In the genomic region with DNA sequence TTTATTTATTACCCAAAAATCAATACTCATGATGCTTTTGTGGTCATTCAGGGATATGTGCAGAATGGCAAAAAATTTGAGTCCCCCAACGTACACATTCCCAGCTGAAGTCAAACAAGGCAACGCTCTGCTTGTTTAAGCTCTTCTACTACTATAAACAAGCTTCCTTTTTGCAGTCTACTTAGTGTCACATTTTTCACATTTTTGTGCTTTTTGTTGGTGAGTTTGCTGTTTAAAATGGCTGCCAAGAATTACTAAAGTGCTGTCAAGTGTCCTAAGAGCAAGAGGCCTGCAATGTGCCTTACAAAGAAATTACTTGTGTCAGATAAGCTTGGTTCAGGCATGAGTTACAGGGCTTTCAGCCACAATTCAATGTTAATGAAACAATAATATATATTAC, we compare ENCODE assay signal across 24 cellular contexts. TPM values are rescaled to one million over a fixed set of nuclear protein-coding genes. Genes with fewer than 3 reads are reported as not detected.
DNase-seq lines count a peak whose midpoint lies in the region; ATAC-seq and TF ChIP-seq lines count a peak whose summit lies in the region.
"Had no signal": no experiment of that assay in that cellular context is flagged by ENCODE, and none has a peak within 500 bp of the region (broad histone marks: within the 10 kb centered on the region; RNA-seq: fewer than 3 reads in every experiment).

No MANE protein-coding gene starts in this region.

- no peak for ATAC-seq in GM19397 (IDR thresholded peaks at IDR 0.05; ENCODE audit: unreplicated experiment)
- ATAC-seq: activated CD8-positive, alpha-beta T cell treated with anti-CD3 and anti-CD28 coated beads, Interleukin-2, amount 10 ng/mL, durations not matched to agents 7 days and 5 days had no signal

- H3K27me3 Mint-ChIP-seq in progenitor cell of endocrine pancreas (peaks cover 12% of the 10 kb centered on the region), chondrocyte (ENCODE audit: low read depth) (peaks cover 17% of the 10 kb centered on the region)

- peaks cover 6% of the 10 kb centered on the region for H3K4me1 Mint-ChIP-seq in progenitor cell of endocrine pancreas (ENCODE audit: low read depth)
- peaks cover 5% of the 10 kb centered on the region for H3K4me1 Mint-ChIP-seq in chondrocyte (ENCODE audit: low read depth)
- H3K4me1 Mint-ChIP-seq: central memory CD8-positive, alpha-beta T cell had no signal

- H3K36me3 Mint-ChIP-seq in progenitor cell of endocrine pancreas (ENCODE audit: insufficient read depth), result no peaks in the 10 kb centered on the region
- no peaks in the 10 kb centered on the region for H3K36me3 Mint-ChIP-seq in chondrocyte (ENCODE audit: low read depth)

- H3K36me3 ChIP-seq in WERI-Rb-1, result no peaks in the 10 kb centered on the region
- H3K36me3 ChIP-seq: uterus had no signal

- H3K9me3 ChIP-seq in WERI-Rb-1 (ENCODE audit: severe bottlenecking), result no peaks in the 10 kb centered on the region
- H3K9me3 ChIP-seq: uterus had no signal

- DNase-seq in EL, result peak; percentile 8
- DNase-seq in amniotic epithelial cell (ENCODE audit: low read depth), result peak; percentile 4
- DNase-seq in left kidney (ENCODE audit: low read depth, low spot score), result peak; percentile 15
- no peak for DNase-seq in progenitor cell of endocrine pancreas (ENCODE audit: low spot score, unreplicated experiment)
- DNase-seq in WERI-Rb-1, result no peak
- no peak for DNase-seq in NCI-H526 (lab: John Stamatoyannopoulos, UW)
- no peak for DNase-seq in chondrocyte (ENCODE audit: low spot score)
- DNase-seq: ACHN; activated CD8-positive, alpha-beta T cell treated with anti-CD3 and anti-CD28 coated beads, Interleukin-2, amount 10 ng/mL, durations not matched to agents 7 days and 5 days; activated naive CD4-positive, alpha-beta T cell treated with Interleukin-2 at 50 U/mL for 16 hours; activated T-cell treated with anti-CD3 and anti-CD28 coated beads, Interleukin-2, amount 50 U/mL, for 1 hour; anterior cingulate cortex; CD4-positive, alpha-beta T cell; DMS153; NCI-H1105 treated with DMSO at 0.1 percent for 48 hours; NCI-H524; nucleus accumbens; stimulated activated CD4-positive, alpha-beta T cell treated with anti-CD3 and anti-CD28 coated beads, Interleukin-12 subunit alpha, Interleukin-12 subunit beta, amount 100 ng/mL, for 4 hours; T1000; uterus had no signal

- TF ChIP-seq CTCF in progenitor cell of endocrine pancreas (IDR thresholded peaks at IDR 0.05; ENCODE audit: unreplicated experiment) (no peak), WERI-Rb-1 (IDR thresholded peaks at IDR 0.05; ENCODE audit: low read depth, low read length) (no peak), chondrocyte (IDR thresholded peaks at IDR 0.05) (no peak)

- H3K4me3 Mint-ChIP-seq in progenitor cell of endocrine pancreas (ENCODE audit: low read depth) (no peak overlapping the region), chondrocyte (ENCODE audit: unreplicated experiment) (no peak overlapping the region)
- H3K4me3 Mint-ChIP-seq: activated CD8-positive, alpha-beta T cell treated with anti-CD3 and anti-CD28 coated beads, Interleukin-2, amount 10 ng/mL, durations not matched to agents 7 days and 5 days; CD4-positive, alpha-beta T cell; central memory CD8-positive, alpha-beta T cell had no signal

- H3K27ac Mint-ChIP-seq in progenitor cell of endocrine pancreas (peak overlapping the region; percentile 78), chondrocyte (ENCODE audit: unreplicated experiment) (no peak overlapping the region)
- H3K27ac Mint-ChIP-seq: activated CD8-positive, alpha-beta T cell treated with anti-CD3 and anti-CD28 coated beads, Interleukin-2, amount 10 ng/mL, durations not matched to agents 7 days and 5 days; CD4-positive, alpha-beta T cell had no signal

- no peaks in the 10 kb centered on the region for H3K27me3 ChIP-seq in WERI-Rb-1 (ENCODE audit: insufficient read depth, low read depth, severe bottlenecking)
- H3K27me3 ChIP-seq: uterus had no signal

- no peak overlapping the region for H3K4me3 ChIP-seq in WERI-Rb-1 (ENCODE audit: low read depth, low read length)
- H3K4me3 ChIP-seq: uterus had no signal

- H3K27ac ChIP-seq in WERI-Rb-1, result no peak overlapping the region
- H3K27ac ChIP-seq: epithelial cell of prostate, uterus had no signal

- peaks cover 8% of the 10 kb centered on the region for H3K9me3 Mint-ChIP-seq in progenitor cell of endocrine pancreas (ENCODE audit: low read depth)
- H3K9me3 Mint-ChIP-seq in chondrocyte (ENCODE audit: low read depth), result peaks cover 10% of the 10 kb centered on the region
- H3K9me3 Mint-ChIP-seq: CD4-positive, alpha-beta T cell; central memory CD8-positive, alpha-beta T cell had no signal

RNA-seq across cellular contexts. Expression of gene WFDC8, which starts 2.1 kb away (rescaled TPM):
- not detected in 2 replicates for total RNA-seq in progenitor cell of endocrine pancreas
- not detected in 3 replicates for total RNA-seq in chondrocyte
- total RNA-seq: activated CD8-positive, alpha-beta T cell treated with anti-CD3 and anti-CD28 coated beads, Interleukin-2, amount 10 ng/mL, durations not matched to agents 7 days and 5 days; CD4-positive, alpha-beta T cell; subcutaneous adipose tissue; uterus had no signal

RNA-seq across cellular contexts. Expression of gene EPPIN, which starts 29.8 kb away (rescaled TPM):
- total RNA-seq in progenitor cell of endocrine pancreas, result not detected in 2 replicates
- total RNA-seq in chondrocyte, result not detected in 3 replicates
- total RNA-seq: activated CD8-positive, alpha-beta T cell treated with anti-CD3 and anti-CD28 coated beads, Interleukin-2, amount 10 ng/mL, durations not matched to agents 7 days and 5 days; CD4-positive, alpha-beta T cell; subcutaneous adipose tissue had no signal

RNA-seq across cellular contexts. Expression of gene WFDC6, which starts 37.7 kb away (rescaled TPM):
- total RNA-seq in progenitor cell of endocrine pancreas (not detected in 2 replicates), chondrocyte (not detected in 3 replicates)
- total RNA-seq: activated CD8-positive, alpha-beta T cell treated with anti-CD3 and anti-CD28 coated beads, Interleukin-2, amount 10 ng/mL, durations not matched to agents 7 days and 5 days; CD4-positive, alpha-beta T cell; subcutaneous adipose tissue; uterus had no signal

RNA-seq across cellular contexts. Expression of gene WFDC10A, which starts 52.5 kb away (rescaled TPM):
- total RNA-seq in progenitor cell of endocrine pancreas (not detected in 2 replicates), chondrocyte (not detected in 3 replicates)
- total RNA-seq: activated CD8-positive, alpha-beta T cell treated with anti-CD3 and anti-CD28 coated beads, Interleukin-2, amount 10 ng/mL, durations not matched to agents 7 days and 5 days; CD4-positive, alpha-beta T cell; subcutaneous adipose tissue; uterus had no signal

RNA-seq across cellular contexts. Expression of gene WFDC9, which starts 54.1 kb away (rescaled TPM):
- total RNA-seq in progenitor cell of endocrine pancreas, result not detected in 2 replicates
- not detected in 3 replicates for total RNA-seq in chondrocyte
- total RNA-seq: activated CD8-positive, alpha-beta T cell treated with anti-CD3 and anti-CD28 coated beads, Interleukin-2, amount 10 ng/mL, durations not matched to agents 7 days and 5 days; CD4-positive, alpha-beta T cell; subcutaneous adipose tissue; uterus had no signal

Comparison
In these comparisons a context has a peak if more than half of its experiments do, and no peak if none do; other contexts are left out.
1. DNase-seq: peak in EL (single experiment), amniotic epithelial cell (single experiment) and left kidney (single experiment); none in progenitor cell of endocrine pancreas (single experiment), WERI-Rb-1 (single experiment), NCI-H526 (0 of 2) and chondrocyte (single experiment).